ENCODE assay signal across 2 cellular contexts in the genomic region with DNA sequence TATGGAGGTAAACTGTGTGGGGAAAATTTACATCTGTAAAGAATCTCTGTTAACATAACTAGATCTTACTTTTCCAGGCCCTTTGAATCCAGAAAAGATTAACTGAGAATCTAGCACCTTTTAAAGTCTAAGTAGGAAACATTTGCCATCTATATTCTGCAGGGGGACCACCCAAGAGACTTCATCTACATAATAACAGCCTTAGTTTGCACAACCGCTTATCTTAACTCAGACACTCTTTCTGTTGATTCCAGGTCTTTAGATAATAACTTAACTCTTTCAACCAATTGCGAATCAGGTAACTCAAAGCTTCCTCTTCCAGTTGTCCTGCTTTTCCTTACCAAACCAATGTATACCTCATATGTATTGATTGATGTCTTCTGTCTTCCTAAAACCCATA.
TF ChIP-seq lines count a peak whose summit lies in the region.

No MANE protein-coding gene starts in this region.

TF ChIP-seq in GM23338, 12 proteins besides CTCF, POLR2A, EP300 and RAD21:
- TF ChIP-seq, protein P1, sequence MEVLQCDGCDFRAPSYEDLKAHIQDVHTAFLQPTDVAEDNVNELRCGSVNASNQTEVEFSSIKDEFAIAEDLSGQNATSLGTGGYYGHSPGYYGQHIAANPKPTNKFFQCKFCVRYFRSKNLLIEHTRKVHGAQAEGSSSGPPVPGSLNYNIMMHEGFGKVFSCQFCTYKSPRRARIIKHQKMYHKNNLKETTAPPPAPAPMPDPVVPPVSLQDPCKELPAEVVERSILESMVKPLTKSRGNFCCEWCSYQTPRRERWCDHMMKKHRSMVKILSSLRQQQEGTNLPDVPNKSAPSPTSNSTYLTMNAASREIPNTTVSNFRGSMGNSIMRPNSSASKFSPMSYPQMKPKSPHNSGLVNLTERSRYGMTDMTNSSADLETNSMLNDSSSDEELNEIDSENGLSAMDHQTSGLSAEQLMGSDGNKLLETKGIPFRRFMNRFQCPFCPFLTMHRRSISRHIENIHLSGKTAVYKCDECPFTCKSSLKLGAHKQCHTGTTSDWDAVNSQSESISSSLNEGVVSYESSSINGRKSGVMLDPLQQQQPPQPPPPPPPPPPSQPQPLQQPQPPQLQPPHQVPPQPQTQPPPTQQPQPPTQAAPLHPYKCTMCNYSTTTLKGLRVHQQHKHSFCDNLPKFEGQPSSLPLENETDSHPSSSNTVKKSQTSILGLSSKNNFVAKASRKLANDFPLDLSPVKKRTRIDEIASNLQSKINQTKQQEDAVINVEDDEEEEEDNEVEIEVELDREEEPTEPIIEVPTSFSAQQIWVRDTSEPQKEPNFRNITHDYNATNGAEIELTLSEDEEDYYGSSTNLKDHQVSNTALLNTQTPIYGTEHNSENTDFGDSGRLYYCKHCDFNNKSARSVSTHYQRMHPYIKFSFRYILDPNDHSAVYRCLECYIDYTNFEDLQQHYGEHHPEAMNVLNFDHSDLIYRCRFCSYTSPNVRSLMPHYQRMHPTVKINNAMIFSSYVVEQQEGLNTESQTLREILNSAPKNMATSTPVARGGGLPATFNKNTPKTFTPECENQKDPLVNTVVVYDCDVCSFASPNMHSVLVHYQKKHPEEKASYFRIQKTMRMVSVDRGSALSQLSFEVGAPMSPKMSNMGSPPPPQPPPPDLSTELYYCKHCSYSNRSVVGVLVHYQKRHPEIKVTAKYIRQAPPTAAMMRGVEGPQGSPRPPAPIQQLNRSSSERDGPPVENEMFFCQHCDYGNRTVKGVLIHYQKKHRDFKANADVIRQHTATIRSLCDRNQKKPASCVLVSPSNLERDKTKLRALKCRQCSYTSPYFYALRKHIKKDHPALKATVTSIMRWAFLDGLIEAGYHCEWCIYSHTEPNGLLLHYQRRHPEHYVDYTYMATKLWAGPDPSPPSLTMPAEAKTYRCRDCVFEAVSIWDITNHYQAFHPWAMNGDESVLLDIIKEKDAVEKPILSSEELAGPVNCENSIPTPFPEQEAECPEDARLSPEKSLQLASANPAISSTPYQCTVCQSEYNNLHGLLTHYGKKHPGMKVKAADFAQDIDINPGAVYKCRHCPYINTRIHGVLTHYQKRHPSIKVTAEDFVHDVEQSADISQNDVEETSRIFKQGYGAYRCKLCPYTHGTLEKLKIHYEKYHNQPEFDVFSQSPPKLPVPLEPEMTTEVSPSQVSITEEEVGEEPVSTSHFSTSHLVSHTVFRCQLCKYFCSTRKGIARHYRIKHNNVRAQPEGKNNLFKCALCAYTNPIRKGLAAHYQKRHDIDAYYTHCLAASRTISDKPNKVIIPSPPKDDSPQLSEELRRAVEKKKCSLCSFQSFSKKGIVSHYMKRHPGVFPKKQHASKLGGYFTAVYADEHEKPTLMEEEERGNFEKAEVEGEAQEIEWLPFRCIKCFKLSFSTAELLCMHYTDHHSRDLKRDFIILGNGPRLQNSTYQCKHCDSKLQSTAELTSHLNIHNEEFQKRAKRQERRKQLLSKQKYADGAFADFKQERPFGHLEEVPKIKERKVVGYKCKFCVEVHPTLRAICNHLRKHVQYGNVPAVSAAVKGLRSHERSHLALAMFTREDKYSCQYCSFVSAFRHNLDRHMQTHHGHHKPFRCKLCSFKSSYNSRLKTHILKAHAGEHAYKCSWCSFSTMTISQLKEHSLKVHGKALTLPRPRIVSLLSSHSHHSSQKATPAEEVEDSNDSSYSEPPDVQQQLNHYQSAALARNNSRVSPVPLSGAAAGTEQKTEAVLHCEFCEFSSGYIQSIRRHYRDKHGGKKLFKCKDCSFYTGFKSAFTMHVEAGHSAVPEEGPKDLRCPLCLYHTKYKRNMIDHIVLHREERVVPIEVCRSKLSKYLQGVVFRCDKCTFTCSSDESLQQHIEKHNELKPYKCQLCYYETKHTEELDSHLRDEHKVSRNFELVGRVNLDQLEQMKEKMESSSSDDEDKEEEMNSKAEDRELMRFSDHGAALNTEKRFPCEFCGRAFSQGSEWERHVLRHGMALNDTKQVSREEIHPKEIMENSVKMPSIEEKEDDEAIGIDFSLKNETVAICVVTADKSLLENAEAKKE (CRISPR knock-in tag; IDR thresholded peaks at IDR 0.05): no peak
- TF ChIP-seq NANOG (IDR thresholded peaks at IDR 0.05; ENCODE audit: borderline replicate concordance): peak; percentile 64

TF ChIP-seq in HepG2, 621 proteins besides CTCF, POLR2A, EP300 and RAD21:
- TF ChIP-seq REL (CRISPR knock-in tag; conservative IDR thresholded peaks at IDR 0.05) (no peak), RELA (CRISPR knock-in tag; IDR thresholded peaks at IDR 0.05) (no peak), SIX4 (CRISPR knock-in tag; IDR thresholded peaks at IDR 0.05) (no peak), PTBP1 (IDR thresholded peaks at IDR 0.05; ENCODE audit: low read depth, low read length, poor library complexity, severe bottlenecking) (no peak), NFKBIZ (CRISPR knock-in tag; IDR thresholded peaks at IDR 0.05) (no peak)
- TF ChIP-seq, protein P2, sequence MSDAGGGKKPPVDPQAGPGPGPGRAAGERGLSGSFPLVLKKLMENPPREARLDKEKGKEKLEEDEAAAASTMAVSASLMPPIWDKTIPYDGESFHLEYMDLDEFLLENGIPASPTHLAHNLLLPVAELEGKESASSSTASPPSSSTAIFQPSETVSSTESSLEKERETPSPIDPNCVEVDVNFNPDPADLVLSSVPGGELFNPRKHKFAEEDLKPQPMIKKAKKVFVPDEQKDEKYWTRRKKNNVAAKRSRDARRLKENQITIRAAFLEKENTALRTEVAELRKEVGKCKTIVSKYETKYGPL (CRISPR knock-in tag; IDR thresholded peaks at IDR 0.05): no peak
- TF ChIP-seq, protein P3, sequence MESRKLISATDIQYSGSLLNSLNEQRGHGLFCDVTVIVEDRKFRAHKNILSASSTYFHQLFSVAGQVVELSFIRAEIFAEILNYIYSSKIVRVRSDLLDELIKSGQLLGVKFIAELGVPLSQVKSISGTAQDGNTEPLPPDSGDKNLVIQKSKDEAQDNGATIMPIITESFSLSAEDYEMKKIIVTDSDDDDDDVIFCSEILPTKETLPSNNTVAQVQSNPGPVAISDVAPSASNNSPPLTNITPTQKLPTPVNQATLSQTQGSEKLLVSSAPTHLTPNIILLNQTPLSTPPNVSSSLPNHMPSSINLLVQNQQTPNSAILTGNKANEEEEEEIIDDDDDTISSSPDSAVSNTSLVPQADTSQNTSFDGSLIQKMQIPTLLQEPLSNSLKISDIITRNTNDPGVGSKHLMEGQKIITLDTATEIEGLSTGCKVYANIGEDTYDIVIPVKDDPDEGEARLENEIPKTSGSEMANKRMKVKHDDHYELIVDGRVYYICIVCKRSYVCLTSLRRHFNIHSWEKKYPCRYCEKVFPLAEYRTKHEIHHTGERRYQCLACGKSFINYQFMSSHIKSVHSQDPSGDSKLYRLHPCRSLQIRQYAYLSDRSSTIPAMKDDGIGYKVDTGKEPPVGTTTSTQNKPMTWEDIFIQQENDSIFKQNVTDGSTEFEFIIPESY (CRISPR knock-in tag; IDR thresholded peaks at IDR 0.05): no peak
